ENCODE assay signal across 36 cellular contexts in genomic region chr6:137552809-137553208, GRCh38. TPM values are rescaled to one million over a fixed set of nuclear protein-coding genes. Genes with fewer than 3 reads are reported as not detected.
"Had no signal": no experiment of that assay in that cellular context is flagged by ENCODE, and none has a peak within 500 bp of the region (broad histone marks: within the 10 kb centered on the region; RNA-seq: fewer than 3 reads in every experiment).

No MANE protein-coding gene starts in this region.

- ATAC-seq: activated CD8-positive, alpha-beta T cell treated with anti-CD3 and anti-CD28 coated beads for 36 hours; activated naive CD4-positive, alpha-beta T cell treated with anti-CD3 and anti-CD28 coated beads, Interleukin-2, amount 50 U/mL, for 72 hours; activated T-cell treated with anti-CD3 and anti-CD28 coated beads, Interleukin-2, amount 50 U/mL, for 4 hours; activated T-cell treated with anti-CD3 and anti-CD28 coated beads, Interleukin-2, amount 50 U/mL, for 72 hours; activated T-helper 17 cell treated with anti-CD3 and anti-CD28 coated beads, Interleukin-2, amount 50 U/mL, for 72 hours; body of pancreas had no signal

- H3K9me3 ChIP-seq: adrenal gland, body of pancreas, breast epithelium had no signal

- H3K4me3 ChIP-seq: adrenal gland, body of pancreas, breast epithelium had no signal

- H3K36me3 ChIP-seq: adrenal gland, brain microvascular endothelial cell, breast epithelium had no signal

- H3K27me3 ChIP-seq: adrenal gland, body of pancreas, brain microvascular endothelial cell, breast epithelium had no signal

- DNase-seq: activated B cell treated with CpG ODN at 0.5 μM for 24 hours; activated CD4-positive, alpha-beta memory T cell treated with anti-CD3 and anti-CD28 coated beads for 36 hours; activated CD4-positive, alpha-beta T cell treated with anti-CD3 and anti-CD28 coated beads for 4 hours; activated CD4-positive, alpha-beta T cell treated with anti-CD3 and anti-CD28 coated beads, Interleukin-2, amount 10 ng/mL, durations not matched to agents 24 days and 14 days; activated CD4-positive, alpha-beta T cell treated with anti-CD3 and anti-CD28 coated beads, Interleukin-2, amount 50 U/mL, for 1 hour; activated CD4-positive, alpha-beta T cell treated with anti-CD3 and anti-CD28 coated beads, Interleukin-2, amount 50 U/mL, for 4 hours; activated CD4-positive, CD25-positive, alpha-beta regulatory T cell treated with anti-CD3 and anti-CD28 coated beads, Interleukin-2, amount 50 U/mL, for 72 hours; activated CD8-positive, alpha-beta memory T cell treated with anti-CD3 and anti-CD28 coated beads, Interleukin-2, amount 50 U/mL, for 4 hours; activated CD8-positive, alpha-beta T cell treated with anti-CD3 and anti-CD28 coated beads for 36 hours; activated effector memory CD4-positive, alpha-beta T cell treated with anti-CD3 and anti-CD28 coated beads, Interleukin-2, amount 50 U/mL, for 16 hours; activated gamma-delta T cell treated with Interleukin-2 at 50 U/mL for 16 hours; activated naive CD4-positive, alpha-beta T cell; activated naive CD4-positive, alpha-beta T cell treated with anti-CD3 and anti-CD28 coated beads for 36 hours; activated naive CD4-positive, alpha-beta T cell treated with anti-CD3 and anti-CD28 coated beads, Interleukin-2, amount 50 U/mL, for 16 hours; activated naive CD8-positive, alpha-beta T cell treated with anti-CD3 and anti-CD28 coated beads for 36 hours; activated T-cell treated with anti-CD3 and anti-CD28 coated beads for 4 hours; activated T-cell treated with anti-CD3 and anti-CD28 coated beads, Interleukin-2, amount 50 U/mL, for 1 hour; activated T-cell treated with anti-CD3 and anti-CD28 coated beads, Interleukin-2, amount 50 U/mL, for 4 hours; activated T-cell treated with anti-CD3 and anti-CD28 coated beads, Interleukin-2, amount 50 U/mL, for 72 hours; adrenal gland; amniotic stem cell; aorta; body of pancreas; brain microvascular endothelial cell; caudate nucleus; cerebellar nuclear complex; T-helper 1 cell; T-helper 2 cell; T-helper 9 cell had no signal

- H3K27ac ChIP-seq: adrenal gland, body of pancreas, brain microvascular endothelial cell, breast epithelium, VCaP had no signal

- H3K4me1 ChIP-seq: adrenal gland, body of pancreas, breast epithelium had no signal

- FAIRE-seq: astrocyte, TTC549 had no signal

RNA-seq across cellular contexts. Expression of gene OLIG3, which starts 58.6 kb away (rescaled TPM):
- total RNA-seq: activated B cell treated with CpG ODN at 0.5 μM for 24 hours; activated CD4-positive, alpha-beta T cell treated with anti-CD3 and anti-CD28 coated beads, Interleukin-2, amount 10 ng/mL, durations not matched to agents 24 days and 14 days; activated naive CD4-positive, alpha-beta T cell treated with anti-CD3 and anti-CD28 coated beads for 36 hours; activated T-cell treated with anti-CD3 and anti-CD28 coated beads, Interleukin-2, amount 50 U/mL, for 4 hours; activated T-helper 1 cell treated with anti-CD3 and anti-CD28 coated beads, Interleukin-12 subunit alpha, Interleukin-12 subunit beta, Interleukin-2, Interleukin-4 antibody, amounts not matched to agents 30 ng/mL and 10 ng/mL and 1 ng/mL, durations not matched to agents 14 hours and 24 hours and 36 hours; adrenal gland; aorta; body of pancreas; breast epithelium had no signal
- polyA plus RNA-seq: adrenal gland, aorta had no signal
